Comparison of ENCODE assay signal across 11 cellular contexts in genomic region chr7:117035463-117035862, GRCh38.
"Had no signal": no experiment of that assay in that cellular context is flagged by ENCODE, and none has a peak within 500 bp of the region (broad histone marks: within the 10 kb centered on the region; RNA-seq: fewer than 3 reads in every experiment).

No MANE protein-coding gene starts in this region.

- H3K27ac ChIP-seq: ovary, right lobe of liver had no signal

- H3K9me3 ChIP-seq: ovary, right lobe of liver had no signal

- H3K36me3 ChIP-seq: ovary, right lobe of liver, thoracic aorta had no signal

- H3K27me3 ChIP-seq: ovary, right lobe of liver had no signal

- DNase-seq: activated CD4-positive, alpha-beta memory T cell treated with anti-CD3 and anti-CD28 coated beads, Interleukin-2, amount 10 ng/mL, durations not matched to agents 7 days and 5 days; activated CD4-positive, alpha-beta T cell treated with anti-CD3 and anti-CD28 coated beads for 48 hours; activated CD4-positive, CD25-positive, alpha-beta regulatory T cell; activated CD8-positive, alpha-beta memory T cell treated with anti-CD3 and anti-CD28 coated beads, Interleukin-2, amount 10 ng/mL, durations not matched to agents 7 days and 5 days; left ventricle myocardium superior; ovary; right lobe of liver; stimulated activated CD4-positive, alpha-beta T cell treated with anti-CD3 and anti-CD28 coated beads, Interleukin-4, amount 100 ng/mL, for 1 hour; T-cell had no signal

- H3K4me3 ChIP-seq: ovary, right lobe of liver, smooth muscle cell, thoracic aorta had no signal
